Comparison of ENCODE assay signal across 24 cellular contexts in genomic region chr4:11197942-11198341, GRCh38.
"Had no signal": no experiment of that assay in that cellular context is flagged by ENCODE, and none has a peak within 500 bp of the region (broad histone marks: within the 10 kb centered on the region; RNA-seq: fewer than 3 reads in every experiment).

No MANE protein-coding gene starts in this region.

- H3K4me2 ChIP-seq: hepatocyte, neural progenitor cell had no signal

- H2AFZ ChIP-seq: hepatocyte, neural progenitor cell, parathyroid adenoma had no signal

- H3K9me3 Mint-ChIP-seq: naive thymus-derived CD8-positive, alpha-beta T cell; neural progenitor cell; stimulated activated effector memory CD8-positive, alpha-beta T cell treated with anti-CD3 and anti-CD28 coated beads, Interleukin-12 subunit alpha, Interleukin-12 subunit beta, amount 100 ng/mL, for 72 hours; stimulated activated naive CD8-positive, alpha-beta T cell treated with anti-CD3 and anti-CD28 coated beads, Interleukin-15, Interleukin-2, amounts not matched to agents 100 ng/mL and 50 ng/mL, for 24 hours had no signal

- H3K36me3 Mint-ChIP-seq: naive thymus-derived CD8-positive, alpha-beta T cell; neural progenitor cell; stimulated activated effector memory CD8-positive, alpha-beta T cell treated with anti-CD3 and anti-CD28 coated beads, Interleukin-12 subunit alpha, Interleukin-12 subunit beta, amount 100 ng/mL, for 72 hours had no signal

- DNase-seq: heart right ventricle; left ventricle myocardium inferior; naive thymus-derived CD8-positive, alpha-beta T cell; occipital lobe; right cardiac atrium; spleen; stimulated activated CD4-positive, alpha-beta T cell treated with anti-CD3 and anti-CD28 coated beads, Interleukin-4, amount 100 ng/mL, for 24 hours; stimulated activated naive CD4-positive, alpha-beta T cell; tibial artery; upper lobe of left lung had no signal

- H3K27me3 ChIP-seq: heart right ventricle, hepatocyte, neural progenitor cell, neutrophil, spleen, suprapubic skin, tibial artery, upper lobe of left lung, vagina had no signal

- H3K27me3 Mint-ChIP-seq: progenitor cell of endocrine pancreas; stimulated activated naive CD8-positive, alpha-beta T cell treated with anti-CD3 and anti-CD28 coated beads, Interleukin-15, Interleukin-2, amounts not matched to agents 100 ng/mL and 50 ng/mL, for 24 hours had no signal

- H3K4me3 ChIP-seq: heart right ventricle, hepatocyte, left ventricle myocardium inferior, lung, neural progenitor cell, skin epidermis, spleen, suprapubic skin, thoracic aorta, tibial artery, upper lobe of left lung, vagina had no signal

- H3K79me2 ChIP-seq: hepatocyte, parathyroid adenoma had no signal

- H3K4me3 Mint-ChIP-seq: naive thymus-derived CD8-positive, alpha-beta T cell; nephron; neural progenitor cell; stimulated activated effector memory CD8-positive, alpha-beta T cell treated with anti-CD3 and anti-CD28 coated beads, Interleukin-12 subunit alpha, Interleukin-12 subunit beta, amount 100 ng/mL, for 72 hours; stimulated activated naive CD8-positive, alpha-beta T cell treated with anti-CD3 and anti-CD28 coated beads, Interleukin-15, Interleukin-2, amounts not matched to agents 100 ng/mL and 50 ng/mL, for 24 hours had no signal

- H3K9me3 ChIP-seq: heart right ventricle, left ventricle myocardium inferior, neutrophil, spleen, suprapubic skin, thoracic aorta, tibial artery, upper lobe of left lung, vagina had no signal

- H3K4me1 ChIP-seq: heart right ventricle, left ventricle myocardium inferior, neural progenitor cell, parathyroid adenoma, spleen, suprapubic skin, tibial artery, upper lobe of left lung, vagina had no signal

- H3K9ac ChIP-seq: neural progenitor cell, parathyroid adenoma had no signal

- H3K36me3 ChIP-seq: heart right ventricle, left ventricle myocardium inferior, neural progenitor cell, neutrophil, spleen, suprapubic skin, thoracic aorta, tibial artery, upper lobe of left lung, vagina had no signal

- H3K27ac Mint-ChIP-seq: naive thymus-derived CD8-positive, alpha-beta T cell; nephron; neural progenitor cell; progenitor cell of endocrine pancreas; stimulated activated effector memory CD8-positive, alpha-beta T cell treated with anti-CD3 and anti-CD28 coated beads, Interleukin-12 subunit alpha, Interleukin-12 subunit beta, amount 100 ng/mL, for 72 hours; stimulated activated naive CD8-positive, alpha-beta T cell treated with anti-CD3 and anti-CD28 coated beads, Interleukin-15, Interleukin-2, amounts not matched to agents 100 ng/mL and 50 ng/mL, for 24 hours had no signal

- H3K27ac ChIP-seq: heart right ventricle, hepatocyte, left ventricle myocardium inferior, neural progenitor cell, neutrophil, parathyroid adenoma, skin epidermis, spleen, suprapubic skin, thoracic aorta, tibial artery, upper lobe of left lung, vagina had no signal

- H3K4me1 Mint-ChIP-seq: nephron; stimulated activated effector memory CD8-positive, alpha-beta T cell treated with anti-CD3 and anti-CD28 coated beads, Interleukin-12 subunit alpha, Interleukin-12 subunit beta, amount 100 ng/mL, for 72 hours had no signal

- ATAC-seq: heart right ventricle; naive thymus-derived CD8-positive, alpha-beta T cell; right cardiac atrium; sciatic nerve; stimulated activated effector memory CD8-positive, alpha-beta T cell treated with anti-CD3 and anti-CD28 coated beads, Interleukin-12 subunit alpha, Interleukin-12 subunit beta, amount 100 ng/mL, for 72 hours had no signal
